In genomic region chr22:19730662-19731360, GRCh38 we compare ENCODE assay signal across 8 cellular contexts. TPM values are rescaled to one million over a fixed set of nuclear protein-coding genes. Genes with fewer than 3 reads are reported as not detected.
A peak's percentile ranks its signal among the peaks of the same experiment; 100 is the strongest.
DNase-seq lines count a peak whose midpoint lies in the region; ATAC-seq and TF ChIP-seq lines count a peak whose summit lies in the region.

No MANE protein-coding gene starts in this region.

- no peaks in the 10 kb centered on the region for H3K9me3 ChIP-seq in PC-3 (ENCODE audit: low read length)
- no peaks in the 10 kb centered on the region for H3K9me3 ChIP-seq in esophagus squamous epithelium

- no peaks in the 10 kb centered on the region for H3K9me2 ChIP-seq in PC-3 (replicated peaks; ENCODE audit: low read length)

- H3K9ac ChIP-seq in PC-3 (ENCODE audit: low read length) = peak overlapping the region; percentile 5; the same call in 1 of the 2 replicates

- no peaks in the 10 kb centered on the region for H4K20me1 ChIP-seq in PC-3 (ENCODE audit: low read length)

- intact Hi-C loops in PC-3 (cut with micrococcal nuclease) (loop anchor here (1.0 kb wide), 2 partner anchors 179 to 216 kb away; no protein-coding TSS in a partner anchor), esophagus squamous epithelium (cut with DNase I) (loop anchor here (2.0 kb wide), 1 partner anchor 180 kb away; no protein-coding TSS in a partner anchor)

- H3F3A ChIP-seq in PC-3 (ENCODE audit: low read length, unreplicated experiment) = no peaks in the 10 kb centered on the region

- H3K4me3 Mint-ChIP-seq in activated T-cell treated with anti-CD3 and anti-CD28 coated beads, Interleukin-2, amount 50 U/mL, for 24 hours = peak overlapping the region; percentile 68
- peak overlapping the region; percentile 43 to 92 (median 82) for H3K4me3 Mint-ChIP-seq in naive B cell

- H3K4me3 ChIP-seq in PC-3 (ENCODE audit: low read length) (peak overlapping the region; percentile 70), esophagus squamous epithelium (peak overlapping the region in 3 of 4 donors; percentile 40 to 65 (median 42))

- POLR2A ChIA-PET in PC-3 (lab: Charles Lee; ENCODE audit: unreplicated experiment) = interaction anchor here (0.5 kb wide), 1 partner anchor 201 kb away, joined by 16 read pairs; no protein-coding TSS in a partner anchor

- BruUV-seq in PC-3 (replicated peaks; lab: Mats Ljungman, UMichigan) = no TSS peak

- H3K27ac Mint-ChIP-seq in activated T-cell treated with anti-CD3 and anti-CD28 coated beads, Interleukin-2, amount 50 U/mL, for 24 hours = no peak overlapping the region
- H3K27ac Mint-ChIP-seq in naive B cell = peak overlapping the region in 1 of 6 donors; percentile 49

- no peaks in the 10 kb centered on the region for H3K79me2 ChIP-seq in PC-3 (ENCODE audit: low read length)

- H3K4me1 Mint-ChIP-seq in activated T-cell treated with anti-CD3 and anti-CD28 coated beads, Interleukin-2, amount 50 U/mL, for 24 hours (ENCODE audit: low read depth) = no peaks in the 10 kb centered on the region
- H3K4me1 Mint-ChIP-seq in naive B cell = peaks cover 4 to 6% (median 6%) of the 10 kb centered on the region in 3 donors

- H3K36me3 ChIP-seq in PC-3 (ENCODE audit: low read depth, low read length) (no peaks in the 10 kb centered on the region), esophagus squamous epithelium (no peaks in the 10 kb centered on the region)

- WGBS in esophagus squamous epithelium, 2 donors = 0 to 2% methylated on average over 10 to 22 of the region's 48 CpGs

- H3K4me1 ChIP-seq in PC-3 (ENCODE audit: insufficient read depth, low read length) (no peaks in the 10 kb centered on the region), esophagus squamous epithelium (peaks cover 6 to 12% (median 11%) of the 10 kb centered on the region in 3 donors)

- no peaks in the 10 kb centered on the region for H3K9me3 Mint-ChIP-seq in activated T-cell treated with anti-CD3 and anti-CD28 coated beads, Interleukin-2, amount 50 U/mL, for 24 hours
- H3K9me3 Mint-ChIP-seq in naive B cell = no peaks in the 10 kb centered on the region

- no peaks in the 10 kb centered on the region for H3K27me3 Mint-ChIP-seq in activated T-cell treated with anti-CD3 and anti-CD28 coated beads, Interleukin-2, amount 50 U/mL, for 24 hours
- peaks cover 12 to 67% (median 20%) of the 10 kb centered on the region in 3 donors for H3K27me3 Mint-ChIP-seq in naive B cell

- peak overlapping the region; percentile 92 for H2AFZ ChIP-seq in PC-3 (ENCODE audit: low read length)

- H3K27me3 ChIP-seq in PC-3 (ENCODE audit: low read length) = no peaks in the 10 kb centered on the region
- H3K27me3 ChIP-seq in esophagus squamous epithelium = peaks cover 0 to 45% (median 0%) of the 10 kb centered on the region in 4 donors

- no peaks in the 10 kb centered on the region for H3K36me3 Mint-ChIP-seq in activated T-cell treated with anti-CD3 and anti-CD28 coated beads, Interleukin-2, amount 50 U/mL, for 24 hours (ENCODE audit: low read depth)
- peaks cover 0 to under 1% of the 10 kb centered on the region in 2 donors for H3K36me3 Mint-ChIP-seq in naive B cell

- DNase-seq in DMS114 treated with DMSO at 0.1 percent for 48 hours (lab: John Stamatoyannopoulos, UW; ENCODE audit: unreplicated experiment) = peak; percentile 62
- DNase-seq in HUDEP-2 (lab: John Stamatoyannopoulos, UW; ENCODE audit: unreplicated experiment in 76 of 76) = peak in 65 of 76 experiments; percentile 9 to 86 (median 54)
- peak; percentile 73 for DNase-seq in PC-3
- peak; percentile 94 for DNase-seq in activated T-cell treated with anti-CD3 and anti-CD28 coated beads, Interleukin-2, amount 50 U/mL, for 24 hours
- DNase-seq in esophagus squamous epithelium (lab: John Stamatoyannopoulos, UW) = no peak
- DNase-seq in naive B cell = peak; percentile 76
- DNase-seq in stimulated activated CD8-positive, alpha-beta memory T cell treated with anti-CD3 and anti-CD28 coated beads, Interleukin-7, amount 100 ng/mL, for 1 hour (ENCODE audit: low read depth in 2 of 2) = peak; percentile 73 to 87

- TF ChIP-seq POLR2A in esophagus squamous epithelium (IDR thresholded peaks at IDR 0.05) = no peak

- CTCF ChIA-PET in PC-3 (lab: Charles Lee) = interaction anchor here (0.6 to 1.5 kb wide), 7 partner anchors 26 to 283 kb away, joined by 4 to 18 read pairs (median 5); no protein-coding TSS in a partner anchor

- peak overlapping the region; percentile 92 for H3K4me2 ChIP-seq in PC-3 (ENCODE audit: low read length)

- no peak overlapping the region for H3K27ac ChIP-seq in PC-3 (ENCODE audit: low read length)
- H3K27ac ChIP-seq in esophagus squamous epithelium = no peak overlapping the region

- ATAC-seq in PC-3 = peak; percentile 91
- peak; percentile 85 to 89 for ATAC-seq in naive B cell (ENCODE audit: low read depth in 2 of 2)
- ATAC-seq in GM19395 (IDR thresholded peaks at IDR 0.05; ENCODE audit: unreplicated experiment) = no peak

- peak; percentile 82 for TF ChIP-seq CTCF in PC-3 (conservative IDR thresholded peaks at IDR 0.05; ENCODE audit: low read depth, low read length)
- TF ChIP-seq CTCF in esophagus squamous epithelium (IDR thresholded peaks at IDR 0.05) = peak; percentile 71 to 97 (median 95)

RNA-seq across cellular contexts. Expression of gene GP1BB, which starts 7.5 kb away (rescaled TPM):
- total RNA-seq in PC-3 (2014; rRNA removed) (0.80 and 5.9 TPM in 2 replicates), esophagus squamous epithelium (10 to 100 TPM in 1 of 4 donors, 1 to 10 TPM in 3; 4.8 to 40.0 (median 9.7) TPM)
- polyA plus RNA-seq in naive B cell (ENCODE audit: low read depth in 6 of 6) = 1 to 10 TPM in 5 of 6 donors, under 1 TPM in 1; 0.38 to 6.2 (median 4.0) TPM

RNA-seq across cellular contexts. Expression of gene SEPTIN5, which starts 16.5 kb away (rescaled TPM):
- total RNA-seq in PC-3 (2014; rRNA removed) (26.3 and 27.5 TPM in 2 replicates), esophagus squamous epithelium (10 to 100 TPM; 19.8 to 69.7 (median 36.3) TPM)
- polyA plus RNA-seq in naive B cell (ENCODE audit: low read depth in 6 of 6) = 1 to 10 TPM in 3 of 6 donors, under 1 TPM in 2, not detected in 1; 0.38 to 1.6 (median 1.0) TPM

RNA-seq across cellular contexts. Expression of gene TBX1, which starts 29.8 kb away (rescaled TPM):
- total RNA-seq in PC-3 (2014; rRNA removed) (15.9 and 18.6 TPM in 2 replicates), esophagus squamous epithelium (1 to 10 TPM in 1 of 4 donors, under 1 TPM in 3; 0.18 to 4.4 (median 0.26) TPM)
- not detected for polyA plus RNA-seq in naive B cell (ENCODE audit: low read depth in 6 of 6)
